Comparison of ENCODE assay signal across 2 cellular contexts in genomic region chr1:9080704-9081291, GRCh38.
TF ChIP-seq lines count a peak whose summit lies in the region.

No MANE protein-coding gene starts in this region.

TF ChIP-seq in A549, 52 proteins besides CTCF, POLR2A, EP300 and RAD21 (continued from another document):
- TF ChIP-seq HMGXB4 (CRISPR knock-in tag; IDR thresholded peaks at IDR 0.05; ENCODE audit: borderline replicate concordance): no peak
- no peak for TF ChIP-seq HOXA7 (CRISPR knock-in tag; IDR thresholded peaks at IDR 0.05)
- TF ChIP-seq NPAS2 (CRISPR knock-in tag; IDR thresholded peaks at IDR 0.05; ENCODE audit: borderline replicate concordance): no peak
- TF ChIP-seq MYC (IDR thresholded peaks at IDR 0.05; ENCODE audit: borderline replicate concordance, low read length): no peak
- TF ChIP-seq NFE2L2 (conservative IDR thresholded peaks at IDR 0.05; ENCODE audit: low read length): no peak
- TF ChIP-seq TFCP2L1 (CRISPR knock-in tag; IDR thresholded peaks at IDR 0.05): no peak
- TF ChIP-seq PHF8 (IDR thresholded peaks at IDR 0.05; ENCODE audit: borderline replicate concordance, low read depth): no peak
- TF ChIP-seq USF2 (IDR thresholded peaks at IDR 0.05): no peak
- no peak for TF ChIP-seq ELK1 (IDR thresholded peaks at IDR 0.05; ENCODE audit: low read depth, low read length)
- TF ChIP-seq HOXB13 (CRISPR knock-in tag; IDR thresholded peaks at IDR 0.05; ENCODE audit: low read depth): no peak

TF ChIP-seq in SK-N-SH treated with all-trans-retinoic acid at 6 μM for 48 hours, 23 proteins besides CTCF, POLR2A, EP300 and RAD21 (continued from another document):
- no peak for TF ChIP-seq CREB5 (CRISPR knock-in tag; IDR thresholded peaks at IDR 0.05; ENCODE audit: low read depth)
- no peak for TF ChIP-seq BACH2 (CRISPR knock-in tag; IDR thresholded peaks at IDR 0.05; ENCODE audit: borderline replicate concordance)
- TF ChIP-seq ESRRG (CRISPR knock-in tag; IDR thresholded peaks at IDR 0.05): no peak
- no peak for TF ChIP-seq TCF4 (CRISPR knock-in tag; IDR thresholded peaks at IDR 0.05; ENCODE audit: borderline replicate concordance)
- TF ChIP-seq CSDC2 (CRISPR knock-in tag; IDR thresholded peaks at IDR 0.05): no peak
TF ChIP-seq in SK-N-SH treated with all-trans-retinoic acid at 6 μM for 48 hours: peak in this region for 0.
